In genomic region chr1:18948048-18948912, GRCh38 we compare ENCODE assay signal across 8 cellular contexts. TPM values are rescaled to one million over a fixed set of nuclear protein-coding genes. Genes with fewer than 3 reads are reported as not detected.
DNase-seq lines count a peak whose midpoint lies in the region; ATAC-seq and TF ChIP-seq lines count a peak whose summit lies in the region.

No MANE protein-coding gene starts in this region.

- no peaks in the 10 kb centered on the region for H3K36me3 ChIP-seq in A673 (ENCODE audit: insufficient read depth, low read length, poor library complexity, severe bottlenecking)
- no peaks in the 10 kb centered on the region for H3K36me3 ChIP-seq in ascending aorta
- no peaks in the 10 kb centered on the region for H3K36me3 ChIP-seq in muscle layer of colon (ENCODE audit: insufficient read depth, low read length)
- no peaks in the 10 kb centered on the region for H3K36me3 ChIP-seq in upper lobe of right lung

- TF ChIP-seq CTCF in A673 (conservative IDR thresholded peaks at IDR 0.05; ENCODE audit: low read depth, low read length) (no peak), RWPE1 (conservative IDR thresholded peaks at IDR 0.05; ENCODE audit: low read depth) (no peak), ascending aorta (IDR thresholded peaks at IDR 0.05) (no peak), upper lobe of right lung (IDR thresholded peaks at IDR 0.05) (no peak)

- H3K4me1 ChIP-seq in A673 (ENCODE audit: insufficient read depth, low read length, poor library complexity, severe bottlenecking) = peaks cover 84% of the 10 kb centered on the region
- peaks cover 38 to 72% of the 10 kb centered on the region in 2 donors for H3K4me1 ChIP-seq in ascending aorta
- peaks cover 85% of the 10 kb centered on the region for H3K4me1 ChIP-seq in muscle layer of colon (ENCODE audit: insufficient read depth, low read length)
- H3K4me1 ChIP-seq in upper lobe of right lung = peaks cover 86% of the 10 kb centered on the region

- peak overlapping the region; percentile 79 for H3K27ac ChIP-seq in A673 (ENCODE audit: low read depth, low read length, poor library complexity, severe bottlenecking)
- H3K27ac ChIP-seq in RWPE1 = peak overlapping the region; percentile 95
- peak overlapping the region; percentile 94 to 97 for H3K27ac ChIP-seq in ascending aorta
- peak overlapping the region; percentile 91 for H3K27ac ChIP-seq in muscle layer of colon (ENCODE audit: low read depth, low read length)
- H3K27ac ChIP-seq in upper lobe of right lung = peak overlapping the region; percentile 94

- intact Hi-C loops in A673 (cut with micrococcal nuclease; ENCODE audit: unreplicated experiment) = no loop called here
- intact Hi-C loops in ascending aorta (cut with DNase I) = no loop called here
- intact Hi-C loops in upper lobe of right lung (cut with DNase I) = no loop called here

- no peak for DNase-seq in A673 (ENCODE audit: low spot score)
- no peak for DNase-seq in RWPE1 (ENCODE audit: low spot score)
- DNase-seq in ascending aorta (ENCODE audit: low spot score in 2 of 2) = peak; percentile 58 to 84
- DNase-seq in upper lobe of right lung = no peak
- no peak for DNase-seq in AG20443 (ENCODE audit: low spot score)
- DNase-seq in SK-N-DZ (ENCODE audit: low spot score) = no peak

- ATAC-seq in upper lobe of right lung = peak; percentile 30
- ATAC-seq in HG02759 (IDR thresholded peaks at IDR 0.05; ENCODE audit: unreplicated experiment) = no peak

- no TSS peak for BruUV-seq in A673 (replicated peaks; lab: Mats Ljungman, UMichigan)

- POLR2A ChIA-PET in A673 (lab: Charles Lee; ENCODE audit: low non-redundant PET) = no interaction called here
- POLR2A ChIA-PET in RWPE1 (lab: Yijun Ruan, JAX; ENCODE audit: low non-redundant PET) = no interaction called here

- no peaks in the 10 kb centered on the region for H3K27me3 ChIP-seq in A673 (replicated peaks; ENCODE audit: insufficient read depth, low read depth, low read length, poor library complexity)
- no peaks in the 10 kb centered on the region for H3K27me3 ChIP-seq in ascending aorta
- H3K27me3 ChIP-seq in muscle layer of colon (ENCODE audit: control insufficient read depth in 1 of 2, insufficient read depth in 2 of 2, low read length in 2 of 2) = no peaks in the 10 kb centered on the region
- no peaks in the 10 kb centered on the region for H3K27me3 ChIP-seq in upper lobe of right lung

- CTCF ChIA-PET in A673 (lab: Charles Lee) = no interaction called here
- CTCF ChIA-PET in RWPE1 (lab: Yijun Ruan, JAX) = interaction anchor here (0.5 to 0.9 kb wide), 2 partner anchors 35 to 1740 kb away, joined by 3 to 4 read pairs; no protein-coding TSS in a partner anchor

- peak overlapping the region; percentile 6 for H3K9ac ChIP-seq in muscle layer of colon (ENCODE audit: low read length)

- H3K9me3 ChIP-seq in A673 (ENCODE audit: low read depth, low read length, poor library complexity, severe bottlenecking) (no peaks in the 10 kb centered on the region), ascending aorta (no peaks in the 10 kb centered on the region), muscle layer of colon (ENCODE audit: low read length) (no peaks in the 10 kb centered on the region), upper lobe of right lung (no peaks in the 10 kb centered on the region)

- no peak overlapping the region for H3K4me3 ChIP-seq in A673 (ENCODE audit: low read depth, low read length, poor library complexity, severe bottlenecking)
- H3K4me3 ChIP-seq in ascending aorta = peak overlapping the region in 1 of 2 donors; percentile 62
- H3K4me3 ChIP-seq in muscle layer of colon (ENCODE audit: low read depth in 1 of 2, low read length in 2 of 2) = no peak overlapping the region
- no peak overlapping the region for H3K4me3 ChIP-seq in upper lobe of right lung

RNA-seq across cellular contexts. Expression of gene IFFO2, which starts 8.2 kb away (rescaled TPM):
- 13.3 and 16.3 TPM in 2 replicates for total RNA-seq in A673 (2021)
- total RNA-seq in ascending aorta = 131 TPM
- 15.4 TPM for total RNA-seq in upper lobe of right lung
- polyA plus RNA-seq in SK-N-DZ (2014; cell fraction: cytosol; rRNA removed) = 1.0 and 1.1 TPM in 2 replicates
- 0.13 and 0.33 TPM in 2 replicates for polyA plus RNA-seq in SK-N-DZ (2014; cell fraction: nucleus; rRNA removed)

RNA-seq across cellular contexts. Expression of gene ALDH4A1, which starts 45.9 kb away (rescaled TPM):
- total RNA-seq in A673 (2021) = 18.4 and 23.1 TPM in 2 replicates
- 16.6 TPM for total RNA-seq in ascending aorta
- 11.8 TPM for total RNA-seq in upper lobe of right lung
- 17.8 and 24.8 TPM in 2 replicates for polyA plus RNA-seq in SK-N-DZ (2014; cell fraction: cytosol; rRNA removed)
- polyA plus RNA-seq in SK-N-DZ (2014; cell fraction: nucleus; rRNA removed) = 45.7 and 51.6 TPM in 2 replicates

Comparison
In these comparisons a context has a peak if more than half of its experiments do, and no peak if none do; other contexts are left out.
1. DNase-seq: peak in ascending aorta (2 of 2); none in A673 (single experiment), RWPE1 (single experiment), upper lobe of right lung (single experiment), AG20443 (single experiment) and SK-N-DZ (single experiment).
2. Peak in every context shown above with its lines, with median percentiles within 50 percentile points of each other: H3K27ac ChIP-seq.